ENCODE assay signal across 21 cellular contexts in genomic region chr4:185036842-185037241, GRCh38. TPM values are rescaled to one million over a fixed set of nuclear protein-coding genes. Genes with fewer than 3 reads are reported as not detected.
DNase-seq lines count a peak whose midpoint lies in the region; ATAC-seq and TF ChIP-seq lines count a peak whose summit lies in the region.
"Had no signal": no experiment of that assay in that cellular context is flagged by ENCODE, and none has a peak within 500 bp of the region (broad histone marks: within the 10 kb centered on the region; RNA-seq: fewer than 3 reads in every experiment).

No MANE protein-coding gene starts in this region.

- H3K27ac ChIP-seq in SK-N-SH (ENCODE audit: low read depth in 2 of 2, low read length in 1 of 2) (no peak overlapping the region), OCI-LY7 (ENCODE audit: low read depth, low read length, poor library complexity, severe bottlenecking) (no peak overlapping the region), esophagus muscularis mucosa (replicated peaks in 1 of 4) (no peak overlapping the region)
- H3K27ac ChIP-seq: 22Rv1, GM23248 had no signal

- no peaks in the 10 kb centered on the region for H3K79me2 ChIP-seq in SK-N-SH (ENCODE audit: insufficient read depth)
- no peaks in the 10 kb centered on the region for H3K79me2 ChIP-seq in OCI-LY7 (ENCODE audit: insufficient read depth, low read depth, low read length)

- H3K36me3 ChIP-seq in SK-N-SH (replicated peaks in 1 of 2; ENCODE audit: control insufficient read depth in 1 of 2, insufficient read depth in 2 of 2, low read length in 1 of 2) (no peaks in the 10 kb centered on the region), OCI-LY7 (ENCODE audit: insufficient read depth, low read length) (no peaks in the 10 kb centered on the region), esophagus muscularis mucosa (no peaks in the 10 kb centered on the region)

- DNase-seq in SK-N-SH (no peak), OCI-LY7 (ENCODE audit: low spot score) (peak; percentile 7), esophagus muscularis mucosa (ENCODE audit: extremely low spot score) (peak; percentile 88), NCI-H1105 (lab: John Stamatoyannopoulos, UW) (no peak)
- no peak for DNase-seq in activated CD4-positive, CD25-positive, alpha-beta regulatory T cell treated with anti-CD3 and anti-CD28 coated beads, Interleukin-2, amount 50 U/mL, for 72 hours
- DNase-seq in activated CD4-positive, alpha-beta T cell treated with anti-CD3 and anti-CD28 coated beads, Interleukin-2, amount 50 U/mL, for 48 hours, result no peak
- DNase-seq: DMS79 treated with DMSO at 0.1 percent for 48 hours, GM23248, HFFc6, NCI-H1092 treated with DMSO at 0.1 percent for 48 hours, NCI-H2081, NCI-H2171 treated with DMSO at 0.1 percent for 48 hours, NCI-H446 treated with DMSO at 0.1 percent for 48 hours, NCI-H748 treated with DMSO at 0.1 percent for 48 hours, RPMI8226, SHP77 treated with DMSO at 0.1 percent for 48 hours had no signal

- intact Hi-C loops in OCI-LY7 (cut with micrococcal nuclease; ENCODE audit: unreplicated experiment), result no loop called here
- intact Hi-C loops in esophagus muscularis mucosa (cut with DNase I), result no loop called here

- peaks cover 7% of the 10 kb centered on the region; the same call in 1 of the 2 replicates for H3K27me3 ChIP-seq in SK-N-SH (ENCODE audit: insufficient read depth)
- peaks cover 0 to 7% (median 0%) of the 10 kb centered on the region in 4 donors for H3K27me3 ChIP-seq in esophagus muscularis mucosa

- CTCF ChIA-PET in SK-N-SH (lab: Yijun Ruan, JAX) (interaction anchor here (1.0 to 9.2 kb wide), 7 partner anchors 30 to 147 kb away, joined by 3 to 157 read pairs (median 6); partner anchors contain the start of gene SLC25A4), OCI-LY7 (lab: Charles Lee; ENCODE audit: unreplicated experiment) (no interaction called here)

- H3K9me3 ChIP-seq in SK-N-SH (no peaks in the 10 kb centered on the region), OCI-LY7 (ENCODE audit: low read length) (no peaks in the 10 kb centered on the region), esophagus muscularis mucosa (no peaks in the 10 kb centered on the region)

- peak; percentile 12; the same call in 1 of the 2 replicates for TF ChIP-seq RAD21 in SK-N-SH (IDR thresholded peaks at IDR 0.05; ENCODE audit: low read length)

- no peaks in the 10 kb centered on the region for H3K9me2 ChIP-seq in SK-N-SH
- H3K9me2 ChIP-seq in OCI-LY7 (ENCODE audit: insufficient read depth, low read length), result no peaks in the 10 kb centered on the region

- BruUV-seq in OCI-LY7 (replicated peaks; lab: Mats Ljungman, UMichigan), result no TSS peak

- TF ChIP-seq EP300 in SK-N-SH (IDR thresholded peaks at IDR 0.05; ENCODE audit: borderline replicate concordance in 1 of 2, low read depth in 1 of 2, low read length in 1 of 2) (no peak), esophagus muscularis mucosa (IDR thresholded peaks at IDR 0.05) (no peak)

- H3K9ac ChIP-seq in SK-N-SH, result no peak overlapping the region
- H3K9ac ChIP-seq: GM23248 had no signal

- WGBS in SK-N-SH (ENCODE audit: low lambda C conversion rate), result 52% methylated on average over 6 of the region's 6 CpGs
- 80% methylated on average over 6 of the region's 6 CpGs for WGBS in esophagus muscularis mucosa

- H4K20me1 ChIP-seq in SK-N-SH (ENCODE audit: insufficient read depth) (no peaks in the 10 kb centered on the region), OCI-LY7 (ENCODE audit: insufficient read depth, low read length) (no peaks in the 10 kb centered on the region)

- H2AFZ ChIP-seq in SK-N-SH (ENCODE audit: low read depth) (no peak overlapping the region), OCI-LY7 (ENCODE audit: low read length) (no peak overlapping the region)
- H2AFZ ChIP-seq: GM23248 had no signal

- no peaks in the 10 kb centered on the region for H3F3A ChIP-seq in SK-N-SH (replicated peaks; ENCODE audit: insufficient read depth)

- no peak overlapping the region for H3K4me2 ChIP-seq in SK-N-SH
- H3K4me2 ChIP-seq in OCI-LY7 (ENCODE audit: low read length), result no peak overlapping the region

- H3K4me3 ChIP-seq in SK-N-SH (ENCODE audit: low read depth in 2 of 2, low read length in 1 of 2), result no peak overlapping the region
- H3K4me3 ChIP-seq in OCI-LY7 (ENCODE audit: low read depth, low read length, poor library complexity, severe bottlenecking), result no peak overlapping the region
- no peak overlapping the region for H3K4me3 ChIP-seq in esophagus muscularis mucosa
- H3K4me3 ChIP-seq: GM23248 had no signal

- peaks cover 0 to 2% of the 10 kb centered on the region in 2 experiments; a peak in 1 of 4 replicates for H3K4me1 ChIP-seq in SK-N-SH (ENCODE audit: control insufficient read depth in 1 of 2, insufficient read depth in 2 of 2, low read depth in 1 of 2, low read length in 1 of 2)
- H3K4me1 ChIP-seq in OCI-LY7 (ENCODE audit: insufficient read depth, low read length, poor library complexity, severe bottlenecking), result peaks cover 6% of the 10 kb centered on the region
- peaks cover 0 to 7% (median 6%) of the 10 kb centered on the region in 4 donors for H3K4me1 ChIP-seq in esophagus muscularis mucosa

- ATAC-seq in SK-N-SH treated with all-trans-retinoic acid at 6 μM for 48 hours (no peak), GM18909 (IDR thresholded peaks at IDR 0.05; ENCODE audit: poor library complexity, unreplicated experiment) (no peak)

- POLR2A ChIA-PET in SK-N-SH (lab: Yijun Ruan, JAX), result no interaction called here
- POLR2A ChIA-PET in OCI-LY7 (lab: Charles Lee), result interaction anchor here (1.0 kb wide), 1 partner anchor 59 kb away, joined by 4 read pairs; no protein-coding TSS in a partner anchor

- TF ChIP-seq POLR2A in esophagus muscularis mucosa (IDR thresholded peaks at IDR 0.05; ENCODE audit: low read depth), result no peak

- no peak for TF ChIP-seq CTCF in SK-N-SH (IDR thresholded peaks at IDR 0.05)
- TF ChIP-seq CTCF in OCI-LY7 (conservative IDR thresholded peaks at IDR 0.05; ENCODE audit: low read length), result peak; percentile 36; the same call in 1 of the 2 replicates
- no peak for TF ChIP-seq CTCF in esophagus muscularis mucosa (IDR thresholded peaks at IDR 0.05)

TF ChIP-seq in SK-N-SH, 30 proteins besides CTCF, POLR2A, EP300 and RAD21 (continues in another document):
- TF ChIP-seq, protein P1, sequence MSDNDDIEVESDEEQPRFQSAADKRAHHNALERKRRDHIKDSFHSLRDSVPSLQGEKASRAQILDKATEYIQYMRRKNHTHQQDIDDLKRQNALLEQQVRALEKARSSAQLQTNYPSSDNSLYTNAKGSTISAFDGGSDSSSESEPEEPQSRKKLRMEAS (IDR thresholded peaks at IDR 0.05; ENCODE audit: low read depth), result no peak
- no peak for TF ChIP-seq SIN3A (IDR thresholded peaks at IDR 0.05; ENCODE audit: borderline replicate concordance, low read depth, low read length)
- TF ChIP-seq RCOR1 (IDR thresholded peaks at IDR 0.05; ENCODE audit: low read length), result no peak
- TF ChIP-seq EZH2phosphoT487 (IDR thresholded peaks at IDR 0.05; ENCODE audit: borderline replicate concordance, low read depth), result no peak
- TF ChIP-seq, protein P2, sequence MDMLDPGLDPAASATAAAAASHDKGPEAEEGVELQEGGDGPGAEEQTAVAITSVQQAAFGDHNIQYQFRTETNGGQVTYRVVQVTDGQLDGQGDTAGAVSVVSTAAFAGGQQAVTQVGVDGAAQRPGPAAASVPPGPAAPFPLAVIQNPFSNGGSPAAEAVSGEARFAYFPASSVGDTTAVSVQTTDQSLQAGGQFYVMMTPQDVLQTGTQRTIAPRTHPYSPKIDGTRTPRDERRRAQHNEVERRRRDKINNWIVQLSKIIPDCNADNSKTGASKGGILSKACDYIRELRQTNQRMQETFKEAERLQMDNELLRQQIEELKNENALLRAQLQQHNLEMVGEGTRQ (IDR thresholded peaks at IDR 0.05; ENCODE audit: borderline replicate concordance, low read depth, low read length), result no peak
- no peak for TF ChIP-seq JUND (IDR thresholded peaks at IDR 0.05)
- TF ChIP-seq CHD2 (IDR thresholded peaks at IDR 0.05; ENCODE audit: low read length, partially characterized antibody), result no peak
- no peak for TF ChIP-seq GABPA (IDR thresholded peaks at IDR 0.05; ENCODE audit: low read depth)
- no peak for TF ChIP-seq NFIC (IDR thresholded peaks at IDR 0.05; ENCODE audit: borderline replicate concordance)
- no peak for TF ChIP-seq YY1 (IDR thresholded peaks at IDR 0.05; ENCODE audit: low read depth)

TF ChIP-seq in SK-N-SH treated with all-trans-retinoic acid at 6 μM for 48 hours, 23 proteins besides CTCF, POLR2A, EP300 and RAD21 (continues in another document):
- TF ChIP-seq CSDC2 (CRISPR knock-in tag; IDR thresholded peaks at IDR 0.05) (no peak), ZNF565 (CRISPR knock-in tag; conservative IDR thresholded peaks at IDR 0.05; ENCODE audit: low read depth) (no peak), ESRRG (CRISPR knock-in tag; IDR thresholded peaks at IDR 0.05) (no peak), ZFP30 (CRISPR knock-in tag; IDR thresholded peaks at IDR 0.05) (no peak), PATZ1 (CRISPR knock-in tag; IDR thresholded peaks at IDR 0.05; ENCODE audit: borderline replicate concordance) (no peak), OSR1 (CRISPR knock-in tag; IDR thresholded peaks at IDR 0.05) (no peak)

RNA-seq across cellular contexts. Expression of gene HELT, which starts 18.6 kb away (rescaled TPM):
- not detected in 2 replicates for polyA plus RNA-seq in SK-N-SH (2012; rRNA removed)
- polyA plus RNA-seq in SK-N-SH (2012; cell fraction: cytosol; rRNA removed), result not detected in 2 replicates
- not detected in 2 replicates for polyA plus RNA-seq in SK-N-SH (2012; cell fraction: nucleus; rRNA removed)
- total RNA-seq in OCI-LY7 (2014; rRNA removed; shearing (Covaris generic)), result not detected in 2 replicates
- total RNA-seq in OCI-LY7 (2022) (not detected in 2 replicates), esophagus muscularis mucosa (not detected)
- total RNA-seq: GM23248; HFFc6; T-helper 1 cell treated with Interleukin-12 subunit alpha and Interleukin-12 subunit beta and Interleukin-4 antibody, amounts not matched to agents 30 ng/mL and 1 ng/mL, for 36 hours had no signal
- polyA plus RNA-seq: AG04450, GM23248 had no signal

Comparison
In these comparisons a context has a peak if more than half of its experiments do, and no peak if none do; other contexts are left out.
1. DNase-seq: peak in OCI-LY7 (single experiment) and esophagus muscularis mucosa (single experiment); none in SK-N-SH (single experiment), activated CD4-positive, CD25-positive, alpha-beta regulatory T cell treated with anti-CD3 and anti-CD28 coated beads, Interleukin-2, amount 50 U/mL, for 72 hours (single experiment), NCI-H1105 (single experiment) and activated CD4-positive, alpha-beta T cell treated with anti-CD3 and anti-CD28 coated beads, Interleukin-2, amount 50 U/mL, for 48 hours (0 of 2).